Comparison of ENCODE assay signal across 16 cellular contexts in genomic region chr22:44622685-44623084, GRCh38.
"Had no signal": no experiment of that assay in that cellular context is flagged by ENCODE, and none has a peak within 500 bp of the region (broad histone marks: within the 10 kb centered on the region; RNA-seq: fewer than 3 reads in every experiment).

No MANE protein-coding gene starts in this region.

- H3K27me3 ChIP-seq: brain microvascular endothelial cell, right atrium auricular region, vagina had no signal

- H3K4me3 Mint-ChIP-seq: activated CD4-positive, alpha-beta memory T cell treated with anti-CD3 and anti-CD28 coated beads for 36 hours; activated CD4-positive, alpha-beta T cell treated with anti-CD3 and anti-CD28 coated beads for 36 hours; activated naive CD8-positive, alpha-beta T cell treated with anti-CD3 and anti-CD28 coated beads, Interleukin-2, amount 10 ng/mL, durations not matched to agents 7 days and 5 days; activated T-cell treated with anti-CD3 and anti-CD28 coated beads, Interleukin-2, amount 50 U/mL, for 72 hours; nephron progenitor cell had no signal

- DNase-seq: activated gamma-delta T cell treated with Interleukin-2 at 50 U/mL for 16 hours; activated naive CD8-positive, alpha-beta T cell treated with anti-CD3 and anti-CD28 coated beads, Interleukin-2, amount 10 ng/mL, durations not matched to agents 7 days and 5 days; brain microvascular endothelial cell; cortex of kidney; effector CD4-positive, alpha-beta T cell; foreskin fibroblast; kidney glomerular epithelial cell; nephron progenitor cell; stimulated activated CD4-positive, alpha-beta T cell treated with anti-CD3 and anti-CD28 coated beads, Interleukin-4, amount 100 ng/mL, for 24 hours; stimulated activated naive CD4-positive, alpha-beta T cell treated with Interleukin-2 at 50 U/mL for 16 hours had no signal

- H3K27ac ChIP-seq: brain microvascular endothelial cell, right atrium auricular region, tibial nerve, vagina had no signal

- H3K9me3 Mint-ChIP-seq: activated CD4-positive, alpha-beta memory T cell treated with anti-CD3 and anti-CD28 coated beads for 36 hours; activated naive CD8-positive, alpha-beta T cell treated with anti-CD3 and anti-CD28 coated beads, Interleukin-2, amount 10 ng/mL, durations not matched to agents 7 days and 5 days; activated T-cell treated with anti-CD3 and anti-CD28 coated beads, Interleukin-2, amount 50 U/mL, for 72 hours; nephron progenitor cell had no signal

- H3K36me3 ChIP-seq: brain microvascular endothelial cell, right atrium auricular region, tibial nerve, vagina had no signal

- H3K36me3 Mint-ChIP-seq: activated CD4-positive, alpha-beta memory T cell treated with anti-CD3 and anti-CD28 coated beads for 36 hours; activated naive CD8-positive, alpha-beta T cell treated with anti-CD3 and anti-CD28 coated beads, Interleukin-2, amount 10 ng/mL, durations not matched to agents 7 days and 5 days had no signal

- H3K27ac Mint-ChIP-seq: activated CD4-positive, alpha-beta memory T cell treated with anti-CD3 and anti-CD28 coated beads for 36 hours; activated CD4-positive, alpha-beta T cell treated with anti-CD3 and anti-CD28 coated beads for 36 hours; activated naive CD8-positive, alpha-beta T cell treated with anti-CD3 and anti-CD28 coated beads, Interleukin-2, amount 10 ng/mL, durations not matched to agents 7 days and 5 days; nephron progenitor cell had no signal

- H3K4me3 ChIP-seq: right atrium auricular region, tibial nerve, vagina had no signal

- H3K9me3 ChIP-seq: right atrium auricular region, tibial nerve, vagina had no signal

- ATAC-seq: activated CD4-positive, alpha-beta T cell treated with anti-CD3 and anti-CD28 coated beads for 36 hours; activated T-cell treated with anti-CD3 and anti-CD28 coated beads, Interleukin-2, amount 50 U/mL, for 72 hours had no signal
